ENCODE assay signal across 19 cellular contexts in the genomic region with DNA sequence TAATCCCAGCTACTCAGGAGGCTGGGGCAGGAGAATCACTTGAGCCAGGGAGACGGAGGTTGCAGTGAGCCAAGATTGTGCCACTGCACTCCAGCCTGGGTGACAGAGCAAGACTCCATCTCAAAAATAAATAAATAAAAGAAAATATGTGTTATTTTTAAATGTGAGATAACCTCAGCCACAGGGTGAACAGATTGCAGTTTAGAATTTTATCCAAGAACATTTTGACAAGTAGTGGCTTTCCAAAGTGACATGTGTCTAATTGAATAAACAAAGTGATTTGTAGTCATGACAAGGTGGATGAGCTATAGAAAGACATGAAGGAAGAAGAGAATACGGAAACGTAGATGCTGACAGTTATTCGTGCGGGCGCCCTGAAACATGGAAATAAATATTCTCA.
"Had no signal": no experiment of that assay in that cellular context is flagged by ENCODE, and none has a peak within 500 bp of the region (broad histone marks: within the 10 kb centered on the region; RNA-seq: fewer than 3 reads in every experiment).

No MANE protein-coding gene starts in this region.

- H3K27me3 ChIP-seq: MG63, SJCRH30 had no signal

- H3K4me3 ChIP-seq: MG63, SJCRH30 had no signal

- H3K4me1 ChIP-seq: SJCRH30 had no signal

- DNase-seq: IMR-90, Karpas-422, KG1, MG63, NCI-H1092, NCI-H1105 treated with DMSO at 0.1 percent for 48 hours, NCI-H1417 treated with DMSO at 0.1 percent for 48 hours, NCI-H146, NCI-H1930, NCI-H2107, NCI-H2227 treated with DMSO at 0.1 percent for 48 hours, NCI-H524, NCI-H526 treated with DMSO at 0.1 percent for 48 hours, NCI-H748 treated with DMSO at 0.1 percent for 48 hours, RPMI8226, SHP77 treated with DMSO at 0.1 percent for 48 hours, SJCRH30 had no signal

- H3K36me3 ChIP-seq: MG63 had no signal

- ATAC-seq: HepG2, SK-N-SH treated with all-trans-retinoic acid at 6 μM for 48 hours had no signal

- H3K27ac ChIP-seq: SJCRH30 had no signal

- H3K9me3 ChIP-seq: MG63, SJCRH30 had no signal
